8 cellular contexts compared by ENCODE assay signal in genomic region chr15:98599911-98600685, GRCh38. TPM values are rescaled to one million over a fixed set of nuclear protein-coding genes. Genes with fewer than 3 reads are reported as not detected.
DNase-seq lines count a peak whose midpoint lies in the region; ATAC-seq and TF ChIP-seq lines count a peak whose summit lies in the region.

No MANE protein-coding gene starts in this region.

- H3K4me3 ChIP-seq in ACC112 (ENCODE audit: low read depth, low read length) (peak overlapping the region; percentile 80), esophagus squamous epithelium (peak overlapping the region; percentile 33 to 66 (median 48)), neural progenitor cell (no peak overlapping the region), upper lobe of right lung (peak overlapping the region; percentile 54)

- H3K4me3 Mint-ChIP-seq in neural progenitor cell = peak overlapping the region; percentile 54

- H3K4me1 Mint-ChIP-seq in neural progenitor cell = peaks cover 21% of the 10 kb centered on the region

- no peak overlapping the region for H3K9ac ChIP-seq in neural progenitor cell

- H3K4me1 ChIP-seq in ACC112 (ENCODE audit: control insufficient read depth, insufficient read depth, low read length, unreplicated experiment) = peaks cover 4% of the 10 kb centered on the region
- H3K4me1 ChIP-seq in esophagus squamous epithelium = peaks cover 4 to 28% (median 6%) of the 10 kb centered on the region in 3 donors
- H3K4me1 ChIP-seq in neural progenitor cell = peaks cover 15% of the 10 kb centered on the region
- H3K4me1 ChIP-seq in upper lobe of right lung = peaks cover 8% of the 10 kb centered on the region

- 8 to 14% methylated on average over 15 of the region's 15 CpGs for WGBS in esophagus squamous epithelium, 2 donors

- H3K4me2 ChIP-seq in neural progenitor cell = peak overlapping the region; percentile 33

- H2AFZ ChIP-seq in ACC112 (ENCODE audit: low read length, unreplicated experiment) (peak overlapping the region; percentile 99), neural progenitor cell (replicated peaks) (peak overlapping the region; percentile 94)

- intact Hi-C loops in esophagus squamous epithelium (cut with DNase I) = no loop called here
- intact Hi-C loops in upper lobe of right lung (cut with DNase I) = no loop called here

- no peaks in the 10 kb centered on the region for H4K20me1 ChIP-seq in neural progenitor cell (ENCODE audit: low read depth)

- no peak for TF ChIP-seq CTCF in esophagus squamous epithelium (IDR thresholded peaks at IDR 0.05)
- no peak for TF ChIP-seq CTCF in neural progenitor cell (IDR thresholded peaks at IDR 0.05)
- no peak for TF ChIP-seq CTCF in upper lobe of right lung (IDR thresholded peaks at IDR 0.05)

- H3F3A ChIP-seq in neural progenitor cell (ENCODE audit: low read depth) = no peaks in the 10 kb centered on the region

- peaks cover 23% of the 10 kb centered on the region for H3K27me3 ChIP-seq in ACC112 (ENCODE audit: insufficient read depth, low read length)
- H3K27me3 ChIP-seq in esophagus squamous epithelium = peaks cover 0 to 8% (median 0%) of the 10 kb centered on the region in 4 donors
- no peaks in the 10 kb centered on the region for H3K27me3 ChIP-seq in neural progenitor cell
- no peaks in the 10 kb centered on the region for H3K27me3 ChIP-seq in upper lobe of right lung

- peaks cover 6% of the 10 kb centered on the region for H3K27me3 Mint-ChIP-seq in neural progenitor cell (ENCODE audit: insufficient read depth, low read depth)

- H3K9me3 ChIP-seq in esophagus squamous epithelium (no peaks in the 10 kb centered on the region), neural progenitor cell (ENCODE audit: low read depth) (no peaks in the 10 kb centered on the region), upper lobe of right lung (no peaks in the 10 kb centered on the region)

- DNase-seq in activated CD4-positive, alpha-beta T cell treated with anti-CD3 and anti-CD28 coated beads, Interleukin-2, amount 50 U/mL, for 48 hours = peak; percentile 29 to 47
- peak; percentile 11 for DNase-seq in esophagus squamous epithelium (lab: John Stamatoyannopoulos, UW)
- DNase-seq in neural progenitor cell (ENCODE audit: low spot score) = no peak
- peak; percentile 64 for DNase-seq in upper lobe of right lung
- no peak for DNase-seq in ureter (ENCODE audit: low spot score)

- peak overlapping the region; percentile 87 for H3K27ac Mint-ChIP-seq in neural progenitor cell

- no peak for TF ChIP-seq POLR2A in esophagus squamous epithelium (IDR thresholded peaks at IDR 0.05)

- H3K9me3 Mint-ChIP-seq in neural progenitor cell = peaks cover 13% of the 10 kb centered on the region

- ATAC-seq in GM19025 (IDR thresholded peaks at IDR 0.05; ENCODE audit: low read depth, unreplicated experiment) = peak; percentile 89
- ATAC-seq in HG03139 (IDR thresholded peaks at IDR 0.05; ENCODE audit: unreplicated experiment) = peak; percentile 72
- ATAC-seq in upper lobe of right lung = peak; percentile 92

- no peaks in the 10 kb centered on the region for H3K79me2 ChIP-seq in ACC112 (ENCODE audit: control insufficient read depth, insufficient read depth, low read length, unreplicated experiment)
- no peaks in the 10 kb centered on the region for H3K79me2 ChIP-seq in neural progenitor cell (ENCODE audit: low read depth)

- peaks cover 4% of the 10 kb centered on the region for H3K36me3 Mint-ChIP-seq in neural progenitor cell

- H3K27ac ChIP-seq in ACC112 (ENCODE audit: low read depth, low read length) = no peak overlapping the region
- peak overlapping the region in 3 of 4 donors; percentile 38 to 58 (median 56) for H3K27ac ChIP-seq in esophagus squamous epithelium
- no peak overlapping the region for H3K27ac ChIP-seq in neural progenitor cell
- H3K27ac ChIP-seq in upper lobe of right lung = peak overlapping the region; percentile 55

- no peaks in the 10 kb centered on the region for H3K36me3 ChIP-seq in ACC112 (ENCODE audit: insufficient read depth, low read length)
- H3K36me3 ChIP-seq in esophagus squamous epithelium = no peaks in the 10 kb centered on the region
- H3K36me3 ChIP-seq in neural progenitor cell = no peaks in the 10 kb centered on the region
- H3K36me3 ChIP-seq in upper lobe of right lung = no peaks in the 10 kb centered on the region

RNA-seq across cellular contexts. Expression of gene IGF1R, which starts 48.2 kb away (rescaled TPM):
- 10 to 100 TPM; 20.5 to 54.8 (median 40.4) TPM for total RNA-seq in esophagus squamous epithelium
- total RNA-seq in neural progenitor cell (ENCODE audit: low replicate concordance) = 23.5 and 40.4 TPM in 2 replicates
- total RNA-seq in upper lobe of right lung = 40.0 TPM
- total RNA-seq in ureter = 88.6 TPM

Comparison
In these comparisons a context has a peak if more than half of its experiments do, and no peak if none do; other contexts are left out.
1. H3K27ac ChIP-seq: peak in esophagus squamous epithelium (3 of 4) and upper lobe of right lung (single experiment); none in ACC112 (single experiment) and neural progenitor cell (single experiment).
2. DNase-seq: peak in activated CD4-positive, alpha-beta T cell treated with anti-CD3 and anti-CD28 coated beads, Interleukin-2, amount 50 U/mL, for 48 hours (2 of 2), esophagus squamous epithelium (single experiment) and upper lobe of right lung (single experiment); none in neural progenitor cell (single experiment) and ureter (single experiment).
3. Peak in every context shown above with its lines, with median percentiles within 50 percentile points of each other: ATAC-seq.